Comparison of ENCODE assay signal across 22 cellular contexts in the genomic region with DNA sequence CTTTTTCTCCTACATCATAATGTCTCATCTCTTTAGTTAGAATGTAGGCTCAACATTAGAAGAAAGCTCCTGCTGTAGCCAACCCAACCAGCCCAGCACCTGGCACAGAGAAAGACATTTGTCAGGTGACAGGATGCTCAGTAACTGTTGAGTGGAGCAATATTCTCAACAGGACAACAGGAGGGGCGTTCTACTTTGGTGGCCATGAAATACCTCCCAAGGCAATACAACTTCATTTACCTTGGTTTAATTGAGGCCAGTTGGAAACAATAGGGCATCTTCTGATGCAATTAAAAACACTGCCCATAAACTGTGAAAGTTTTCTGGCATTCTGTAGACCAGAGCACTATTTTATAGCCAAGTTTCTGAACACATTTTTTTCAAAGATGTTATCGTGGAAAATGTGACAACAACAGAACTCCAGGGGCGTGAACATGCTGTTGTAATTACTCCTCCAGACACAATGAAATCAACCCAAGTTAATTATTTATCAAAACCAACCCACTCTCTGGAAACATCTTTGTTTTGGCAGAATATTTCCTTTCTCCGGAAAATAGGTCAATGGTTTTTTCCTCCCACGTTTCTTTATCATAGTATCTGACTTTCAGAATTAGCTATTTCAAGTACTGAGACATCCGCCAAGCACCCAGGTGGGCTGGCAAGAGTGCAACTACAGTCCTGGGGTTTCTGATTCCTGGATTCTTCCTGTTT.
DNase-seq lines count a peak whose midpoint lies in the region; FAIRE-seq and TF ChIP-seq lines count a peak whose summit lies in the region.
"Had no signal": no experiment of that assay in that cellular context is flagged by ENCODE, and none has a peak within 500 bp of the region (broad histone marks: within the 10 kb centered on the region; RNA-seq: fewer than 3 reads in every experiment).

No MANE protein-coding gene starts in this region.

- peaks cover 35% of the 10 kb centered on the region for H3K4me1 ChIP-seq in parathyroid adenoma

- peak; percentile 97 for FAIRE-seq in endometrium (lab: Jason Lieb, UNC)
- FAIRE-seq: A204.1, TTC549 had no signal

- in situ Hi-C loops in brain microvascular endothelial cell (cut with HindIII; ENCODE audit: low pct_ligation_motif_present, low sequenced_read_pairs) = no loop called here

- no peak overlapping the region for H3K9ac ChIP-seq in parathyroid adenoma

- H3K27me3 ChIP-seq in parathyroid adenoma (ENCODE audit: control insufficient read depth, insufficient read depth, low read length) (no peaks in the 10 kb centered on the region), brain microvascular endothelial cell (replicated peaks) (no peaks in the 10 kb centered on the region)
- H3K27me3 ChIP-seq: ovary, Peyer's patch had no signal

- H2AFZ ChIP-seq in parathyroid adenoma = peak overlapping the region; percentile 42

- peak overlapping the region; percentile 75 for H3K27ac ChIP-seq in parathyroid adenoma
- no peak overlapping the region for H3K27ac ChIP-seq in brain microvascular endothelial cell
- H3K27ac ChIP-seq: C4-2B, ovary, Peyer's patch had no signal

- H3K4me2 ChIP-seq in parathyroid adenoma (ENCODE audit: low read length) = no peak overlapping the region

- H3K36me3 ChIP-seq in parathyroid adenoma (ENCODE audit: control insufficient read depth, insufficient read depth, low read length) (no peaks in the 10 kb centered on the region), brain microvascular endothelial cell (replicated peaks) (no peaks in the 10 kb centered on the region)
- H3K36me3 ChIP-seq: ovary, Peyer's patch had no signal

- H3K9me3 ChIP-seq in parathyroid adenoma (ENCODE audit: control insufficient read depth, low read length) = no peaks in the 10 kb centered on the region
- H3K9me3 ChIP-seq: ovary, Peyer's patch had no signal

- no peak overlapping the region for H3K4me3 ChIP-seq in parathyroid adenoma (ENCODE audit: low read depth, low read length)
- H3K4me3 ChIP-seq in brain microvascular endothelial cell (ENCODE audit: low read depth, low read length) = no peak overlapping the region
- H3K4me3 ChIP-seq: ovary, Peyer's patch, skin epidermis had no signal

- DNase-seq in activated CD4-positive, alpha-beta T cell treated with anti-CD3 and anti-CD28 coated beads for 48 hours = peak; percentile 15
- no peak for DNase-seq in activated CD4-positive, alpha-beta T cell treated with anti-CD3 and anti-CD28 coated beads, Interleukin-2, amount 50 U/mL, for 48 hours
- DNase-seq in OCI-M1 (lab: John Stamatoyannopoulos, UW) (peak; percentile 14), SIG-M5 (lab: John Stamatoyannopoulos, UW) (no peak), brain microvascular endothelial cell (no peak), NCI-H446 (lab: John Stamatoyannopoulos, UW) (no peak)
- DNase-seq: activated gamma-delta T cell, anterior cingulate cortex, DMS79, glutamatergic neuron, islet precursor cell, NCI-H1048, NCI-H2107, NCI-H774, ovary, Peyer's patch had no signal

- TF ChIP-seq CTCF in parathyroid adenoma (IDR thresholded peaks at IDR 0.05) (no peak), brain microvascular endothelial cell (IDR thresholded peaks at IDR 0.05; ENCODE audit: low read depth, low read length, missing control alignments) (no peak)

- no peaks in the 10 kb centered on the region for H3K79me2 ChIP-seq in parathyroid adenoma

Comparison
In these comparisons a context has a peak if more than half of its experiments do, and no peak if none do; other contexts are left out.
1. DNase-seq: peak in activated CD4-positive, alpha-beta T cell treated with anti-CD3 and anti-CD28 coated beads for 48 hours (single experiment) and OCI-M1 (single experiment); none in activated CD4-positive, alpha-beta T cell treated with anti-CD3 and anti-CD28 coated beads, Interleukin-2, amount 50 U/mL, for 48 hours (0 of 2), SIG-M5 (single experiment), brain microvascular endothelial cell (single experiment) and NCI-H446 (0 of 2).